In the genomic region with DNA sequence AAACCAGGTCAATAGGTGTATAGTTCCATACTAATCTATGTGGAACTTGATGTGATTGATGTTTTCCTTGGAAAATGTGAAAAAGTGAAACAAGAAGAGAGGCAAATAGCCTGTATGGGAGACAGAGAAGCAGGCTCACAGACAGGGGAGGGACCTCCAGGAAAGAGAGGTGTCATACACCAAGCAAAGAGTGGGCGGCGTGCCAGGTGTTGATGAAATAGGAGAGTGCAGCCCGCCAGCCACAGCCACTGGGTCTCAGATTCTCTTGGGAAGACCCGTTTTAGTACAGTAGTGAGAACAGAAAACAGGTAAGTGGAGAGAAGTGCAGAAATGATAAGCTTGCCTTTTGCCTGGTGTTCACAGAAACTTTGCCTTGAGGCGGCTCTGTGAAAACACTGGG, we compare ENCODE assay signal across 10 cellular contexts.
A peak's percentile ranks its signal among the peaks of the same experiment; 100 is the strongest.
DNase-seq lines count a peak whose midpoint lies in the region; ATAC-seq and TF ChIP-seq lines count a peak whose summit lies in the region.
"Had no signal": no experiment of that assay in that cellular context is flagged by ENCODE, and none has a peak within 500 bp of the region (broad histone marks: within the 10 kb centered on the region; RNA-seq: fewer than 3 reads in every experiment).

No MANE protein-coding gene starts in this region.

- H3K4me3 ChIP-seq in DND-41 (ENCODE audit: low read depth in 1 of 2, low read length in 2 of 2) (no peak overlapping the region), SJCRH30 (no peak overlapping the region), MM.1S (ENCODE audit: low read length) (no peak overlapping the region)
- H3K4me3 ChIP-seq: right lobe of liver had no signal

- no peaks in the 10 kb centered on the region for H3K27me3 ChIP-seq in DND-41 (ENCODE audit: insufficient read depth, low read length, poor library complexity)
- no peaks in the 10 kb centered on the region for H3K27me3 ChIP-seq in SJCRH30
- no peaks in the 10 kb centered on the region for H3K27me3 ChIP-seq in MM.1S (replicated peaks; ENCODE audit: insufficient read depth, low read length)
- H3K27me3 ChIP-seq: right lobe of liver had no signal

- no peak overlapping the region for H3K9ac ChIP-seq in DND-41 (ENCODE audit: low read depth, low read length)
- no peak overlapping the region for H3K9ac ChIP-seq in MM.1S (ENCODE audit: low read length)

- DNase-seq in DND-41 (no peak), NCI-H128 (lab: John Stamatoyannopoulos, UW; ENCODE audit: unreplicated experiment) (peak; percentile 85), SJCRH30 (peak; percentile 8 to 20), lung microvascular endothelial cell (ENCODE audit: low read depth in 2 of 2) (peak; percentile 32 to 86), MM.1S (no peak)
- DNase-seq: effector memory CD4-positive, alpha-beta T cell; SW 1271 had no signal

- H3K27ac ChIP-seq in DND-41 (ENCODE audit: low read length) (no peak overlapping the region), SJCRH30 (no peak overlapping the region), MM.1S (ENCODE audit: low read length) (no peak overlapping the region)
- H3K27ac ChIP-seq: right lobe of liver had no signal

- peak; percentile 27; the same call in 1 of the 3 replicates for ATAC-seq in DND-41 (ENCODE audit: insufficient read depth, low read depth)
- ATAC-seq in HG03108 (IDR thresholded peaks at IDR 0.05; ENCODE audit: unreplicated experiment) = no peak
- ATAC-seq in GM18909 (IDR thresholded peaks at IDR 0.05; ENCODE audit: poor library complexity, unreplicated experiment) = no peak

- H4K20me1 ChIP-seq in DND-41 (ENCODE audit: insufficient read depth, low read length) (no peaks in the 10 kb centered on the region), MM.1S (ENCODE audit: insufficient read depth, low read length) (no peaks in the 10 kb centered on the region)

- H3F3A ChIP-seq in MM.1S (ENCODE audit: insufficient read depth, low read length) = no peaks in the 10 kb centered on the region

- no peaks in the 10 kb centered on the region for H3K9me2 ChIP-seq in MM.1S (replicated peaks; ENCODE audit: insufficient read depth, low read length)

- H2AFZ ChIP-seq in DND-41 (ENCODE audit: low read depth, low read length) (no peak overlapping the region), MM.1S (ENCODE audit: low read length) (no peak overlapping the region)

- H3K4me1 ChIP-seq in DND-41 (ENCODE audit: insufficient read depth, low read length) (no peaks in the 10 kb centered on the region), SJCRH30 (peaks cover 25% of the 10 kb centered on the region), MM.1S (ENCODE audit: low read length) (no peaks in the 10 kb centered on the region)
- H3K4me1 ChIP-seq: right lobe of liver had no signal

- H3K36me3 ChIP-seq in DND-41 (ENCODE audit: insufficient read depth, low read length) = no peaks in the 10 kb centered on the region
- H3K36me3 ChIP-seq in SJCRH30 = no peaks in the 10 kb centered on the region
- no peaks in the 10 kb centered on the region for H3K36me3 ChIP-seq in MM.1S (replicated peaks; ENCODE audit: insufficient read depth, low read length)
- H3K36me3 ChIP-seq: right lobe of liver had no signal

- TF ChIP-seq CTCF in DND-41 (IDR thresholded peaks at IDR 0.05; ENCODE audit: borderline replicate concordance, extremely low read depth, low read length, poor library complexity, severe bottlenecking) (no peak), MM.1S (IDR thresholded peaks at IDR 0.05; ENCODE audit: low read length) (no peak)

- H3K4me2 ChIP-seq in DND-41 (ENCODE audit: insufficient read depth, low read length) = no peak overlapping the region
- no peak overlapping the region for H3K4me2 ChIP-seq in MM.1S (ENCODE audit: low read depth, low read length)

- H3K9me3 ChIP-seq in DND-41 (ENCODE audit: insufficient read depth, low read length, severe bottlenecking) (no peaks in the 10 kb centered on the region), SJCRH30 (replicated peaks) (no peaks in the 10 kb centered on the region), MM.1S (replicated peaks; ENCODE audit: insufficient read depth, low read length) (no peaks in the 10 kb centered on the region)
- H3K9me3 ChIP-seq: right lobe of liver had no signal

- H3K79me2 ChIP-seq in DND-41 (ENCODE audit: insufficient read depth, low read length) = no peaks in the 10 kb centered on the region
- no peaks in the 10 kb centered on the region for H3K79me2 ChIP-seq in MM.1S (ENCODE audit: low read length)

Comparison
In these comparisons a context has a peak if more than half of its experiments do, and no peak if none do; other contexts are left out.
1. DNase-seq: peak in NCI-H128 (single experiment), SJCRH30 (2 of 2) and lung microvascular endothelial cell (2 of 2); none in DND-41 (single experiment) and MM.1S (single experiment).